9 cellular contexts compared by ENCODE assay signal in the genomic region with DNA sequence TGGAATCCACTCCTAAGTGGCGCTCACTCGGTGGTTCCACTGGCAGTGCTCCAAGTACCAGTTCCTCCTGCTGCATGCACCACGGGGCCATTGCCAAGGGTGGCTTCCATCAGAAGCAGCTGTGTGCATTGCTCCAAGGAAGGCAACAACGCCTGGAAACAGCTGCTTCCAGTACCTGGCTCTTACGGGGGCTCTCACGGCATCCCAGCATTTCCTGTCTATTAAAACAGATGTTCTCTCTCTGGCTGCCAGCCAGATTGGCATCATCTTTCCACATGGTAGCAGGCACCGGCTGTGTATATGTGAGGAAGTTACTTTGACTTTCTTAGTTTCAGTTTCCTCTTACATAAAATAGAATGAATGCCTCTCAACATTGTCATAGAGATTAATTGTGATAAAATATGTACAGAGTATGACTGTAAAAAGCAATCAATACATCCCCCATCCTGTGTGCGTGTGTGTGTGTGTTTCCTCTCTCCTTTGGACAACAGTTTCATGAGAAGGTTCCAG.
A peak's percentile ranks its signal among the peaks of the same experiment; 100 is the strongest.
DNase-seq lines count a peak whose midpoint lies in the region; ATAC-seq and TF ChIP-seq lines count a peak whose summit lies in the region.
"Had no signal": no experiment of that assay in that cellular context is flagged by ENCODE, and none has a peak within 500 bp of the region (broad histone marks: within the 10 kb centered on the region; RNA-seq: fewer than 3 reads in every experiment).

No MANE protein-coding gene starts in this region.

- peak; percentile 27 for DNase-seq in activated CD4-positive, alpha-beta T cell treated with anti-CD3 and anti-CD28 coated beads for 48 hours
- DNase-seq in activated CD4-positive, alpha-beta T cell treated with anti-CD3 and anti-CD28 coated beads, Interleukin-2, amount 50 U/mL, for 1 hour: no peak
- DNase-seq in NCI-H2107 (lab: John Stamatoyannopoulos, UW): peak; percentile 17
- DNase-seq in adrenal gland: peak; percentile 29 to 87 (median 50)
- no peak for DNase-seq in SW480 (ENCODE audit: low spot score)
- DNase-seq in activated CD8-positive, alpha-beta memory T cell treated with anti-CD3 and anti-CD28 coated beads, Interleukin-2, amount 50 U/mL, for 48 hours: no peak

- intact Hi-C loops in adrenal gland (cut with DNase I): no loop called here

- H3K27ac ChIP-seq in adrenal gland (no peak overlapping the region), muscle layer of duodenum (ENCODE audit: low read length) (no peak overlapping the region)

- H3K9me3 ChIP-seq in adrenal gland (replicated peaks in 1 of 3) (no peaks in the 10 kb centered on the region), muscle layer of duodenum (ENCODE audit: control insufficient read depth in 1 of 2, low read length in 2 of 2) (no peaks in the 10 kb centered on the region)
- H3K9me3 ChIP-seq: mucosa of descending colon had no signal

- H3K4me1 ChIP-seq in adrenal gland (replicated peaks in 1 of 2) (peaks cover 0 to 3% of the 10 kb centered on the region in 2 donors), muscle layer of duodenum (ENCODE audit: control insufficient read depth in 1 of 2, insufficient read depth in 2 of 2, low read length in 2 of 2) (no peaks in the 10 kb centered on the region)

- no peaks in the 10 kb centered on the region for H3K36me3 ChIP-seq in adrenal gland (replicated peaks in 1 of 2)
- no peaks in the 10 kb centered on the region for H3K36me3 ChIP-seq in muscle layer of duodenum (ENCODE audit: control insufficient read depth in 1 of 2, insufficient read depth in 2 of 2, low read length in 2 of 2)

- H3K4me3 ChIP-seq in adrenal gland (no peak overlapping the region), muscle layer of duodenum (ENCODE audit: low read depth in 1 of 2, low read length in 2 of 2) (peak overlapping the region; percentile 30 to 32)
- H3K4me3 ChIP-seq: mucosa of descending colon had no signal

- whole genome bisulfite sequencing in adrenal gland, 4 donors: 21 to 30% (median 26%) methylated on average over 5 to 8 of the region's 8 CpGs

- ATAC-seq in HG02884 (IDR thresholded peaks at IDR 0.05; ENCODE audit: unreplicated experiment): peak; percentile 70
- ATAC-seq: mucosa of descending colon had no signal

- H3K27me3 ChIP-seq in adrenal gland (no peaks in the 10 kb centered on the region), muscle layer of duodenum (ENCODE audit: low read depth, low read length) (no peaks in the 10 kb centered on the region)

- TF ChIP-seq POLR2A in adrenal gland (IDR thresholded peaks at IDR 0.05): no peak

- no peak for TF ChIP-seq CTCF in adrenal gland (IDR thresholded peaks at IDR 0.05)

Comparison
In these comparisons a context has a peak if more than half of its experiments do, and no peak if none do; other contexts are left out.
1. DNase-seq: peak in activated CD4-positive, alpha-beta T cell treated with anti-CD3 and anti-CD28 coated beads for 48 hours (single experiment), NCI-H2107 (single experiment) and adrenal gland (7 of 7); none in activated CD4-positive, alpha-beta T cell treated with anti-CD3 and anti-CD28 coated beads, Interleukin-2, amount 50 U/mL, for 1 hour (single experiment), SW480 (single experiment) and activated CD8-positive, alpha-beta memory T cell treated with anti-CD3 and anti-CD28 coated beads, Interleukin-2, amount 50 U/mL, for 48 hours (single experiment).
2. H3K4me3 ChIP-seq: peak in muscle layer of duodenum (2 of 2); none in adrenal gland (0 of 4).